ENCODE assay signal across 17 cellular contexts in genomic region chr14:74606727-74607126, GRCh38. TPM values are rescaled to one million over a fixed set of nuclear protein-coding genes. Genes with fewer than 3 reads are reported as not detected.
DNase-seq lines count a peak whose midpoint lies in the region; ATAC-seq and TF ChIP-seq lines count a peak whose summit lies in the region.
"Had no signal": no experiment of that assay in that cellular context is flagged by ENCODE, and none has a peak within 500 bp of the region (broad histone marks: within the 10 kb centered on the region; RNA-seq: fewer than 3 reads in every experiment).

No MANE protein-coding gene starts in this region.

- H3K27ac Mint-ChIP-seq in MCF 10A (ENCODE audit: low read depth, unreplicated experiment): peak overlapping the region; percentile 50
- H3K27ac Mint-ChIP-seq in central memory CD8-positive, alpha-beta T cell (ENCODE audit: low read depth): peak overlapping the region; percentile 18
- H3K27ac Mint-ChIP-seq: CD4-positive, CD25-positive, alpha-beta regulatory T cell had no signal

- CTCF ChIA-PET in MCF 10A (lab: Yijun Ruan, JAX): interaction anchor here (0.6 to 1.0 kb wide), 3 partner anchors 61 to 92 kb away, joined by 3 to 4 read pairs (median 3); no protein-coding TSS in a partner anchor

- peaks cover under 1% of the 10 kb centered on the region for H3K36me3 Mint-ChIP-seq in MCF 10A (ENCODE audit: insufficient read depth, unreplicated experiment)
- peaks cover 6% of the 10 kb centered on the region for H3K36me3 Mint-ChIP-seq in central memory CD8-positive, alpha-beta T cell (ENCODE audit: insufficient read depth)
- H3K36me3 Mint-ChIP-seq: CD4-positive, CD25-positive, alpha-beta regulatory T cell had no signal

- H3K27ac ChIP-seq in breast epithelium: no peak overlapping the region
- H3K27ac ChIP-seq: SJSA1 had no signal

- TF ChIP-seq CTCF in MCF 10A (IDR thresholded peaks at IDR 0.05; ENCODE audit: unreplicated experiment): no peak
- no peak for TF ChIP-seq CTCF in breast epithelium (IDR thresholded peaks at IDR 0.05)

- no peak for ATAC-seq in central memory CD8-positive, alpha-beta T cell (replicated peaks; ENCODE audit: extremely low read depth, poor library complexity, severe bottlenecking)
- no peak for ATAC-seq in GM21786 (IDR thresholded peaks at IDR 0.05; ENCODE audit: unreplicated experiment)

- H3K27me3 ChIP-seq in breast epithelium (no peaks in the 10 kb centered on the region), skeletal muscle satellite cell (ENCODE audit: control insufficient read depth, insufficient read depth, low read length) (no peaks in the 10 kb centered on the region)

- H3K27me3 Mint-ChIP-seq in MCF 10A (ENCODE audit: insufficient read depth, unreplicated experiment): no peaks in the 10 kb centered on the region
- H3K27me3 Mint-ChIP-seq in central memory CD8-positive, alpha-beta T cell: no peaks in the 10 kb centered on the region

- H3K4me1 Mint-ChIP-seq in MCF 10A (ENCODE audit: insufficient read depth, unreplicated experiment): peaks cover 14% of the 10 kb centered on the region
- H3K4me1 Mint-ChIP-seq in central memory CD8-positive, alpha-beta T cell: peaks cover 16% of the 10 kb centered on the region

- H3K9me3 ChIP-seq in breast epithelium (no peaks in the 10 kb centered on the region), skeletal muscle satellite cell (replicated peaks; ENCODE audit: low read length) (no peaks in the 10 kb centered on the region)
- H3K9me3 ChIP-seq: SJSA1 had no signal

- no peaks in the 10 kb centered on the region for H3K4me1 ChIP-seq in breast epithelium
- peaks cover 49% of the 10 kb centered on the region for H3K4me1 ChIP-seq in skeletal muscle satellite cell (ENCODE audit: control insufficient read depth, insufficient read depth, low read length)

- no peak overlapping the region for H3K4me3 Mint-ChIP-seq in MCF 10A (ENCODE audit: unreplicated experiment)
- H3K4me3 Mint-ChIP-seq in central memory CD8-positive, alpha-beta T cell: no peak overlapping the region
- H3K4me3 Mint-ChIP-seq: CD4-positive, CD25-positive, alpha-beta regulatory T cell had no signal

- peak overlapping the region; percentile 39 for H3K4me2 ChIP-seq in skeletal muscle satellite cell (ENCODE audit: low read length)

- intact Hi-C loops in MCF 10A (cut with micrococcal nuclease) (loop anchor here (5.0 to 10.0 kb wide), 2 partner anchors 66 to 242 kb away; no protein-coding TSS in a partner anchor), breast epithelium (cut with DNase I; ENCODE audit: low total_unique reads) (no loop called here)

- peak overlapping the region; percentile 41 for H3K9ac ChIP-seq in skeletal muscle satellite cell (ENCODE audit: low read depth, low read length)

- TF ChIP-seq POLR2A in breast epithelium (IDR thresholded peaks at IDR 0.05): no peak

- H3K9me3 Mint-ChIP-seq in MCF 10A (ENCODE audit: unreplicated experiment): no peaks in the 10 kb centered on the region
- no peaks in the 10 kb centered on the region for H3K9me3 Mint-ChIP-seq in central memory CD8-positive, alpha-beta T cell
- H3K9me3 Mint-ChIP-seq: CD4-positive, CD25-positive, alpha-beta regulatory T cell had no signal

- H3K4me3 ChIP-seq in breast epithelium: peak overlapping the region in 1 of 3 donors; percentile 2
- no peak overlapping the region for H3K4me3 ChIP-seq in skeletal muscle satellite cell (ENCODE audit: low read length)
- H3K4me3 ChIP-seq: SJSA1 had no signal

- DNase-seq in MCF 10A (ENCODE audit: unreplicated experiment) (no peak), breast epithelium (ENCODE audit: low spot score in 2 of 2) (no peak), NOMO-1 treated with DMSO at 0.1 percent for 48 hours (lab: John Stamatoyannopoulos, UW; ENCODE audit: unreplicated experiment) (no peak), SHP77 (lab: John Stamatoyannopoulos, UW) (no peak)
- no peak for DNase-seq in central memory CD8-positive, alpha-beta T cell (ENCODE audit: low spot score in 2 of 2)
- DNase-seq: AML-193; CD4-positive, CD25-positive, alpha-beta regulatory T cell; DND-41; GDM1; Karpas-422; NCI-H1105 treated with DMSO at 0.1 percent for 48 hours; NCI-H187; NCI-H446; NCI-H748 treated with DMSO at 0.1 percent for 48 hours had no signal

- BruUV-seq in MCF 10A (replicated peaks; lab: Mats Ljungman, UMichigan): no TSS peak

- POLR2A ChIA-PET in MCF 10A (lab: Yijun Ruan, JAX): no interaction called here

- no peaks in the 10 kb centered on the region for H3K36me3 ChIP-seq in breast epithelium
- H3K36me3 ChIP-seq in skeletal muscle satellite cell (ENCODE audit: insufficient read depth, low read length): peaks cover 26% of the 10 kb centered on the region
- H3K36me3 ChIP-seq: SJSA1 had no signal

RNA-seq across cellular contexts. Expression of gene LTBP2, which starts 5.3 kb away (rescaled TPM):
- total RNA-seq in MCF 10A (2022) (9.1 and 16.8 TPM in 2 replicates), breast epithelium (10 to 100 TPM; 34.7 to 91.1 (median 79.0) TPM)
- total RNA-seq in skeletal muscle satellite cell (2012; rRNA removed): 59.3 and 119 TPM in 2 replicates
